ENCODE assay signal across 9 cellular contexts in genomic region chr9:7536310-7536939, GRCh38.
A peak's percentile ranks its signal among the peaks of the same experiment; 100 is the strongest.
DNase-seq lines count a peak whose midpoint lies in the region; ATAC-seq, FAIRE-seq and TF ChIP-seq lines count a peak whose summit lies in the region.
"Had no signal": no experiment of that assay in that cellular context is flagged by ENCODE, and none has a peak within 500 bp of the region (broad histone marks: within the 10 kb centered on the region; RNA-seq: fewer than 3 reads in every experiment).

No MANE protein-coding gene starts in this region.

- peak; percentile 75 for TF ChIP-seq CTCF in BJ (IDR thresholded peaks at IDR 0.05; ENCODE audit: insufficient read depth, low read depth, low read length)
- peak; percentile 81 for TF ChIP-seq CTCF in activated CD8-positive, alpha-beta T cell treated with anti-CD3 and anti-CD28 coated beads for 36 hours (IDR thresholded peaks at IDR 0.05)

- H3K9me3 Mint-ChIP-seq in activated CD8-positive, alpha-beta T cell treated with anti-CD3 and anti-CD28 coated beads for 36 hours, result no peaks in the 10 kb centered on the region

- H3K27me3 ChIP-seq in BJ (ENCODE audit: control insufficient read depth, insufficient read depth, low read length), result no peaks in the 10 kb centered on the region
- H3K27me3 ChIP-seq: neutrophil had no signal

- H3K36me3 ChIP-seq in BJ (ENCODE audit: control insufficient read depth, insufficient read depth, low read length), result no peaks in the 10 kb centered on the region
- H3K36me3 ChIP-seq: neutrophil had no signal

- peaks cover 25% of the 10 kb centered on the region for H3K4me1 Mint-ChIP-seq in activated CD8-positive, alpha-beta T cell treated with anti-CD3 and anti-CD28 coated beads for 36 hours (ENCODE audit: low read depth)

- H3K4me3 Mint-ChIP-seq in activated CD8-positive, alpha-beta T cell treated with anti-CD3 and anti-CD28 coated beads for 36 hours, result no peak overlapping the region

- CTCF ChIA-PET in BJ (lab: Yijun Ruan, JAX), result interaction anchor here (0.6 to 1.4 kb wide), 9 partner anchors 9 to 1056 kb away, joined by 3 to 6 read pairs (median 3); no protein-coding TSS in a partner anchor
- CTCF ChIA-PET in activated CD8-positive, alpha-beta T cell treated with anti-CD3 and anti-CD28 coated beads for 36 hours (lab: Charles Lee), result interaction anchor here (0.7 to 1.1 kb wide), 4 partner anchors 9 to 709 kb away, joined by 3 to 4 read pairs (median 3); no protein-coding TSS in a partner anchor

- H3K36me3 Mint-ChIP-seq in activated CD8-positive, alpha-beta T cell treated with anti-CD3 and anti-CD28 coated beads for 36 hours (ENCODE audit: low read depth), result no peaks in the 10 kb centered on the region

- POLR2A ChIA-PET in BJ (lab: Charles Lee), result no interaction called here
- POLR2A ChIA-PET in activated CD8-positive, alpha-beta T cell treated with anti-CD3 and anti-CD28 coated beads for 36 hours (lab: Charles Lee), result no interaction called here

- ATAC-seq in HG02798 (IDR thresholded peaks at IDR 0.05; ENCODE audit: poor library complexity, unreplicated experiment), result peak; percentile 90
- peak; percentile 37 for ATAC-seq in activated CD8-positive, alpha-beta T cell treated with anti-CD3 and anti-CD28 coated beads for 36 hours
- no peak for ATAC-seq in HG03196 (IDR thresholded peaks at IDR 0.05; ENCODE audit: unreplicated experiment)

- no peak overlapping the region for H3K27ac Mint-ChIP-seq in activated CD8-positive, alpha-beta T cell treated with anti-CD3 and anti-CD28 coated beads for 36 hours

- intact Hi-C loops in activated CD8-positive, alpha-beta T cell treated with anti-CD3 and anti-CD28 coated beads for 36 hours (cut with micrococcal nuclease), result loop anchor here (2.0 to 10.0 kb wide), 2 partner anchors 482 to 710 kb away; no protein-coding TSS in a partner anchor

- peak; percentile 86 for FAIRE-seq in GM18507 (lab: Jason Lieb, UNC)

- DNase-seq in BJ (ENCODE audit: low read depth) (no peak), GM18507 (ENCODE audit: extremely low spot score, insufficient read length, low read depth) (no peak), NCI-H1105 treated with DMSO at 0.1 percent for 48 hours (lab: John Stamatoyannopoulos, UW) (peak; percentile 39), glomerular visceral epithelial cell (ENCODE audit: extremely low spot score) (peak; percentile 3), renal cortical epithelial cell (ENCODE audit: low read depth) (peak; percentile 36)
- peak; percentile 68 for DNase-seq in activated CD8-positive, alpha-beta T cell treated with anti-CD3 and anti-CD28 coated beads for 36 hours

- no peak overlapping the region for H3K4me3 ChIP-seq in BJ (ENCODE audit: low read depth, low read length)

- peaks cover 12% of the 10 kb centered on the region for H3K27me3 Mint-ChIP-seq in activated CD8-positive, alpha-beta T cell treated with anti-CD3 and anti-CD28 coated beads for 36 hours

Comparison
In these comparisons a context has a peak if more than half of its experiments do, and no peak if none do; other contexts are left out.
1. DNase-seq: peak in NCI-H1105 treated with DMSO at 0.1 percent for 48 hours (single experiment), activated CD8-positive, alpha-beta T cell treated with anti-CD3 and anti-CD28 coated beads for 36 hours (single experiment), glomerular visceral epithelial cell (single experiment) and renal cortical epithelial cell (single experiment); none in BJ (single experiment) and GM18507 (single experiment).